Comparison of ENCODE assay signal across 8 cellular contexts in the genomic region with DNA sequence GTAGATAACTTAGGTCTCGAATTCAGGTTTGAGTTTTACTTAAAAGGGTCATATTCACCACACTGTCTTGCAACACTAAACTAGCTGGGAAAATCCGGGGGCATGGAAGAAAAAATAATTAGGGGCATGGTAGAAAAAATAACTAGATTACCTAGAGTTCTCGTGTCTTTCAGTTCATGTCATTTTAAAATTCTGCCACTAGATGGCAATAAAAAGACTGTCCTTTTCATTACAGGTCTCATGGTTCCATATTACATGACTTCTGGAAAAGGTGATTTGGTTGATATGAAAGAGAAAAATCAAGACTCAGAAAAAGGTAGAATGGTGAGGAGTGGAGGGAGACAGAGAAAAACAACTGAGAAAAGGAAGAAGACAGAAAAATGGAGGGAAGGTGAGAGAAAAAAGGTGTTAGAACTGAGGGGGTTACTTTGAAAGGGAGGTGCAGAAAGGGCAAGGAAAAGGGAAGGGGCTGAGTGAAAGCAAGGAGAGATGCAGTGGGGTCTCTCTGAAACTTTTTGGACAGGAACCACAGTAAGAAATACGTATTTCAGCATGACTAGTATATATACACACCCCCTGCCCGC.
A peak's percentile ranks its signal among the peaks of the same experiment; 100 is the strongest.
DNase-seq lines count a peak whose midpoint lies in the region; ATAC-seq, FAIRE-seq and TF ChIP-seq lines count a peak whose summit lies in the region.
"Had no signal": no experiment of that assay in that cellular context is flagged by ENCODE, and none has a peak within 500 bp of the region (broad histone marks: within the 10 kb centered on the region; RNA-seq: fewer than 3 reads in every experiment).

No MANE protein-coding gene starts in this region.

- peak in 1 of 3 donors; percentile 8 for TF ChIP-seq POLR2A in spleen (IDR thresholded peaks at IDR 0.05)

- no peak overlapping the region for H3K27ac ChIP-seq in right cardiac atrium (ENCODE audit: low read length)
- H3K27ac ChIP-seq in spleen: no peak overlapping the region

- H3K4me3 ChIP-seq in WI38 (ENCODE audit: low read depth, low read length) (no peak overlapping the region), right cardiac atrium (ENCODE audit: low read length) (no peak overlapping the region), spleen (no peak overlapping the region)

- peak; percentile 19; the same call in 1 of the 2 replicates for TF ChIP-seq CTCF in WI38 (IDR thresholded peaks at IDR 0.05; ENCODE audit: low read depth, low read length)
- peak in 10 of 11 experiments; percentile 50 to 74 (median 66) for TF ChIP-seq CTCF in spleen (IDR thresholded peaks at IDR 0.05 in 8 of 11, conservative IDR thresholded peaks at IDR 0.05 in 3 of 11)

- FAIRE-seq in G401.6 (lab: Jason Lieb, UNC): peak; percentile 45

- intact Hi-C loops in right cardiac atrium (cut with DNase I): loop anchor here in 2 of 4 donors (5.0 to 10.0 kb wide), 2 partner anchors 450 to 452 kb away; no protein-coding TSS in a partner anchor
- intact Hi-C loops in spleen (cut with DNase I; ENCODE audit: low total_unique reads): loop anchor here (5.0 to 10.0 kb wide), 2 partner anchors 450 to 1382 kb away; no protein-coding TSS in a partner anchor

- 55% methylated on average over 5 of the region's 5 CpGs for WGBS in right cardiac atrium
- 46 to 53% (median 49%) methylated on average over 5 of the region's 5 CpGs for WGBS in spleen, 5 donors

- H3K27me3 ChIP-seq in right cardiac atrium (ENCODE audit: control insufficient read depth, insufficient read depth) (no peaks in the 10 kb centered on the region), spleen (replicated peaks in 1 of 7) (no peaks in the 10 kb centered on the region)

- H3K36me3 ChIP-seq in spleen: no peaks in the 10 kb centered on the region

- peaks cover 2% of the 10 kb centered on the region for H3K4me1 ChIP-seq in right cardiac atrium (ENCODE audit: control insufficient read depth, insufficient read depth, low read length)
- H3K4me1 ChIP-seq in spleen: peaks cover 0 to 40% (median 5%) of the 10 kb centered on the region in 6 donors

- DNase-seq in NAMALWA (ENCODE audit: low spot score): peak; percentile 80
- DNase-seq in right cardiac atrium: no peak
- no peak for DNase-seq in spleen
- DNase-seq: activated T-cell treated with anti-CD3 and anti-CD28 coated beads, Interleukin-2, amount 50 U/mL, for 4 hours had no signal

- H3K9me3 ChIP-seq in right cardiac atrium (ENCODE audit: control insufficient read depth, low read length) (no peaks in the 10 kb centered on the region), spleen (no peaks in the 10 kb centered on the region)

- peak; percentile 64 for ATAC-seq in GM21526 (IDR thresholded peaks at IDR 0.05; ENCODE audit: low FRiP score, unreplicated experiment)
- ATAC-seq in right cardiac atrium: peak; percentile 16 to 42
- ATAC-seq in HG02610 (IDR thresholded peaks at IDR 0.05; ENCODE audit: unreplicated experiment): no peak
